ENCODE assay signal across 9 cellular contexts in the genomic region with DNA sequence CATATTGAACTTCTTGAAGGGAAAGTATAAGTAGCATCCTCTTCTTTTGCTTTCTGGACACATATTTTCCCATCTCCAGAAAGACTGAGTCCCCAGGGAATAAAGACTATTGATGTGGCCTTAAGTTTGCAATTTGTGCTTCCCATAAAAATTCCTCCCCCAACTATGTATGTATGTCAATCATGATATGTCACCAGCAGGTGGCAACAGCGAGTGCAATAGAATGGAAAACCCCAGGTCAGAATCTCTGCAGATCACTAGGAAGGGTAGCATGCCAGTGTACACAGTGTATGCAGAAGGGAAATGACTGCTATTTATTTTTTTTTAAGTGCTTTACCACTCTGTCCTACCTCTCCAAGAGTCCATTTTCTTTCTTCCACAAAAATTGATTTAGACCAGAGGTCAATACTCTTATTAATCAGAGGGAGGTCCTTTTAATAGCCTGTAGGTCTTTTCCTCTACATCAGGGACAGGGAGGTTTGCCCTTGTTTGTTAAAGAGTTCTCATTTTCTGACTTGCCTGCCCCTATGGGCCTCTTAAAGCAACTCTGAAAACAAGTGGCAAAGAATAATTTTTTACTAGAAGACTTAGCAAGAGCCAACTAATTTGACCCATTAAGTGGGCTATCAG.
A peak's percentile ranks its signal among the peaks of the same experiment; 100 is the strongest.
DNase-seq lines count a peak whose midpoint lies in the region; ATAC-seq and TF ChIP-seq lines count a peak whose summit lies in the region.
"Had no signal": no experiment of that assay in that cellular context is flagged by ENCODE, and none has a peak within 500 bp of the region (broad histone marks: within the 10 kb centered on the region; RNA-seq: fewer than 3 reads in every experiment).

No MANE protein-coding gene starts in this region.

- H3K4me1 Mint-ChIP-seq in activated T-helper 17 cell treated with anti-CD3 and anti-CD28 coated beads, Interleukin-2, amount 50 U/mL, for 72 hours: no peaks in the 10 kb centered on the region

- no peak overlapping the region for H3K27ac Mint-ChIP-seq in activated T-helper 17 cell treated with anti-CD3 and anti-CD28 coated beads, Interleukin-2, amount 50 U/mL, for 72 hours
- H3K27ac Mint-ChIP-seq: activated naive CD4-positive, alpha-beta T cell treated with anti-CD3 and anti-CD28 coated beads, Interleukin-2, amount 50 U/mL, for 72 hours had no signal

- H3K36me3 ChIP-seq in cardiac muscle cell: no peaks in the 10 kb centered on the region

- no peak overlapping the region for H3K4me3 ChIP-seq in cardiac muscle cell

- H3K27me3 ChIP-seq in cardiac muscle cell: no peaks in the 10 kb centered on the region

- no peaks in the 10 kb centered on the region for H3K27me3 Mint-ChIP-seq in activated T-helper 17 cell treated with anti-CD3 and anti-CD28 coated beads, Interleukin-2, amount 50 U/mL, for 72 hours

- H3K4me3 Mint-ChIP-seq in activated T-helper 17 cell treated with anti-CD3 and anti-CD28 coated beads, Interleukin-2, amount 50 U/mL, for 72 hours: no peak overlapping the region

- peak; percentile 73 for TF ChIP-seq CTCF in cardiac muscle cell (IDR thresholded peaks at IDR 0.05; ENCODE audit: low read depth, low read length)

- H3K4me1 ChIP-seq in cardiac muscle cell (ENCODE audit: low read depth): no peaks in the 10 kb centered on the region

- H3K9me3 Mint-ChIP-seq in activated T-helper 17 cell treated with anti-CD3 and anti-CD28 coated beads, Interleukin-2, amount 50 U/mL, for 72 hours: no peaks in the 10 kb centered on the region

- peak; percentile 91 for ATAC-seq in GM19467 (IDR thresholded peaks at IDR 0.05; ENCODE audit: unreplicated experiment)
- ATAC-seq in HG03439 (IDR thresholded peaks at IDR 0.05; ENCODE audit: unreplicated experiment): peak; percentile 82
- peak; percentile 49 for ATAC-seq in activated T-helper 17 cell treated with anti-CD3 and anti-CD28 coated beads, Interleukin-2, amount 50 U/mL, for 72 hours (replicated peaks)

- DNase-seq in ELF-1 (ENCODE audit: low read depth, low spot score) (peak; percentile 47), NCI-H345 treated with DMSO at 0.1 percent for 48 hours (lab: John Stamatoyannopoulos, UW; ENCODE audit: unreplicated experiment) (peak; percentile 74), cardiac muscle cell (ENCODE audit: low read depth in 1 of 2, low spot score in 1 of 2) (peak; percentile 71 to 85), pons (ENCODE audit: low spot score) (peak; percentile 80), mesenteric fat pad (ENCODE audit: low spot score) (no peak)

- no peaks in the 10 kb centered on the region for H3K9me3 ChIP-seq in cardiac muscle cell (ENCODE audit: low read depth)

- no peak overlapping the region for H3K27ac ChIP-seq in cardiac muscle cell

- H3K36me3 Mint-ChIP-seq in activated T-helper 17 cell treated with anti-CD3 and anti-CD28 coated beads, Interleukin-2, amount 50 U/mL, for 72 hours (ENCODE audit: low read depth): no peaks in the 10 kb centered on the region
- H3K36me3 Mint-ChIP-seq: activated naive CD4-positive, alpha-beta T cell treated with anti-CD3 and anti-CD28 coated beads, Interleukin-2, amount 50 U/mL, for 72 hours had no signal
